ENCODE assay signal across 1 cellular context in genomic region chr4:78592104-78592783, GRCh38.
A peak's percentile ranks its signal among the peaks of the same experiment; 100 is the strongest.
TF ChIP-seq lines count a peak whose summit lies in the region.

No MANE protein-coding gene starts in this region.

TF ChIP-seq in GM12878, 131 proteins besides CTCF, POLR2A, EP300 and RAD21 (continued from another document):
- TF ChIP-seq ZNF687 (IDR thresholded peaks at IDR 0.05) (0 out of 2 replicates have a peak, but pooled peaks have one; percentile 40), SIX5 (IDR thresholded peaks at IDR 0.05; ENCODE audit: low read depth, low read length, severe bottlenecking) (no peak), BHLHE40 (IDR thresholded peaks at IDR 0.05; ENCODE audit: borderline replicate concordance in 1 of 2, low read depth in 2 of 2, low read length in 1 of 2) (peak; percentile 86 to 92), IKZF2 (IDR thresholded peaks at IDR 0.05) (peak; percentile 69; a peak in 2 of 4 replicates), EZH2 (IDR thresholded peaks at IDR 0.05; ENCODE audit: borderline replicate concordance, control insufficient read depth, low read depth, low read length) (no peak), CHD2 (IDR thresholded peaks at IDR 0.05; ENCODE audit: borderline replicate concordance, low read depth, low read length) (no peak), MEF2B (IDR thresholded peaks at IDR 0.05; ENCODE audit: partially characterized antibody, poor library complexity, severe bottlenecking) (peak; percentile 42), IKZF1 (conservative IDR thresholded peaks at IDR 0.05) (peak; percentile 51), RBBP5 (conservative IDR thresholded peaks at IDR 0.05) (no peak), ATF7 (IDR thresholded peaks at IDR 0.05; ENCODE audit: low read depth) (peak; percentile 82), NR2C1 (IDR thresholded peaks at IDR 0.05) (no peak), SMC3 (IDR thresholded peaks at IDR 0.05; ENCODE audit: borderline replicate concordance, low read length) (peak; percentile 42; the same call in 1 of the 2 replicates), RB1 (IDR thresholded peaks at IDR 0.05; ENCODE audit: borderline replicate concordance) (0 out of 2 replicates have a peak, but pooled peaks have one; percentile 12), BCL11A (IDR thresholded peaks at IDR 0.05; ENCODE audit: low read depth, low read length) (peak; percentile 25; the same call in 1 of the 2 replicates), MTA2 (IDR thresholded peaks at IDR 0.05; ENCODE audit: low read depth) (peak; percentile 84), SUZ12 (IDR thresholded peaks at IDR 0.05; ENCODE audit: unreplicated experiment) (no peak), ETV6 (conservative IDR thresholded peaks at IDR 0.05 in 1 of 2, IDR thresholded peaks at IDR 0.05 in 1 of 2; ENCODE audit: borderline replicate concordance in 1 of 2, low read depth in 1 of 2) (no peak), KDM1A (IDR thresholded peaks at IDR 0.05; ENCODE audit: borderline replicate concordance) (no peak), RAD51 (IDR thresholded peaks at IDR 0.05) (peak; percentile 85), FOXK2 (IDR thresholded peaks at IDR 0.05) (no peak), SMARCA5 (IDR thresholded peaks at IDR 0.05) (peak; percentile 55; the same call in 1 of the 2 replicates), RELB (IDR thresholded peaks at IDR 0.05; ENCODE audit: low read depth) (peak; percentile 60; the same call in 1 of the 2 replicates), MXI1 (IDR thresholded peaks at IDR 0.05; ENCODE audit: low read depth, low read length) (peak; percentile 51; the same call in 1 of the 2 replicates), POU2F2 (IDR thresholded peaks at IDR 0.05; ENCODE audit: borderline replicate concordance, low read depth, low read length) (no peak), SREBF1 (IDR thresholded peaks at IDR 0.05; ENCODE audit: low read length) (no peak), NR2F1 (conservative IDR thresholded peaks at IDR 0.05) (peak; percentile 74), ZNF24 (IDR thresholded peaks at IDR 0.05) (peak; percentile 43; the same call in 1 of the 2 replicates), GATAD2B (conservative IDR thresholded peaks at IDR 0.05; ENCODE audit: low read depth) (peak; percentile 63; the same call in 1 of the 2 replicates), RUNX3 (IDR thresholded peaks at IDR 0.05; ENCODE audit: low read length) (no peak), DPF2 (IDR thresholded peaks at IDR 0.05) (peak; percentile 55; the same call in 1 of the 2 replicates)
- TF ChIP-seq, protein P1, sequence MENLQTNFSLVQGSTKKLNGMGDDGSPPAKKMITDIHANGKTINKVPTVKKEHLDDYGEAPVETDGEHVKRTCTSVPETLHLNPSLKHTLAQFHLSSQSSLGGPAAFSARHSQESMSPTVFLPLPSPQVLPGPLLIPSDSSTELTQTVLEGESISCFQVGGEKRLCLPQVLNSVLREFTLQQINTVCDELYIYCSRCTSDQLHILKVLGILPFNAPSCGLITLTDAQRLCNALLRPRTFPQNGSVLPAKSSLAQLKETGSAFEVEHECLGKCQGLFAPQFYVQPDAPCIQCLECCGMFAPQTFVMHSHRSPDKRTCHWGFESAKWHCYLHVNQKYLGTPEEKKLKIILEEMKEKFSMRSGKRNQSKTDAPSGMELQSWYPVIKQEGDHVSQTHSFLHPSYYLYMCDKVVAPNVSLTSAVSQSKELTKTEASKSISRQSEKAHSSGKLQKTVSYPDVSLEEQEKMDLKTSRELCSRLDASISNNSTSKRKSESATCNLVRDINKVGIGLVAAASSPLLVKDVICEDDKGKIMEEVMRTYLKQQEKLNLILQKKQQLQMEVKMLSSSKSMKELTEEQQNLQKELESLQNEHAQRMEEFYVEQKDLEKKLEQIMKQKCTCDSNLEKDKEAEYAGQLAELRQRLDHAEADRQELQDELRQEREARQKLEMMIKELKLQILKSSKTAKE (IDR thresholded peaks at IDR 0.05; ENCODE audit: low read depth, poor library complexity, severe bottlenecking): peak; percentile 16
- TF ChIP-seq, protein P2, sequence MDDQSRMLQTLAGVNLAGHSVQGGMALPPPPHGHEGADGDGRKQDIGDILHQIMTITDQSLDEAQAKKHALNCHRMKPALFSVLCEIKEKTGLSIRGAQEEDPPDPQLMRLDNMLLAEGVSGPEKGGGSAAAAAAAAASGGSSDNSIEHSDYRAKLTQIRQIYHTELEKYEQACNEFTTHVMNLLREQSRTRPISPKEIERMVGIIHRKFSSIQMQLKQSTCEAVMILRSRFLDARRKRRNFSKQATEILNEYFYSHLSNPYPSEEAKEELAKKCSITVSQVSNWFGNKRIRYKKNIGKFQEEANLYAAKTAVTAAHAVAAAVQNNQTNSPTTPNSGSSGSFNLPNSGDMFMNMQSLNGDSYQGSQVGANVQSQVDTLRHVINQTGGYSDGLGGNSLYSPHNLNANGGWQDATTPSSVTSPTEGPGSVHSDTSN (IDR thresholded peaks at IDR 0.05; ENCODE audit: insufficient replicate concordance, low read depth, low read length): peak; percentile 69
